20 cellular contexts compared by ENCODE assay signal in genomic region chr3:122481390-122481789, GRCh38. TPM values are rescaled to one million over a fixed set of nuclear protein-coding genes. Genes with fewer than 3 reads are reported as not detected.
DNase-seq lines count a peak whose midpoint lies in the region; ATAC-seq and TF ChIP-seq lines count a peak whose summit lies in the region.
"Had no signal": no experiment of that assay in that cellular context is flagged by ENCODE, and none has a peak within 500 bp of the region (broad histone marks: within the 10 kb centered on the region; RNA-seq: fewer than 3 reads in every experiment).

No MANE protein-coding gene starts in this region.

- no peak overlapping the region for H3K27ac Mint-ChIP-seq in activated T-helper 17 cell treated with anti-CD3 and anti-CD28 coated beads, Interleukin-2, amount 50 U/mL, for 72 hours
- H3K27ac Mint-ChIP-seq in stimulated activated effector memory CD8-positive, alpha-beta T cell treated with anti-CD3 and anti-CD28 coated beads, Interleukin-12 subunit alpha, Interleukin-12 subunit beta, amount 100 ng/mL, for 72 hours: no peak overlapping the region
- H3K27ac Mint-ChIP-seq: IgD-negative memory B cell had no signal

- no peak overlapping the region for H3K4me3 ChIP-seq in GM12865 (ENCODE audit: low read depth, low read length)
- H3K4me3 ChIP-seq: A549 had no signal

- H3K4me3 Mint-ChIP-seq in activated T-cell treated with anti-CD3 and anti-CD28 coated beads, Interleukin-2, amount 50 U/mL, for 4 hours: no peak overlapping the region
- no peak overlapping the region for H3K4me3 Mint-ChIP-seq in activated T-helper 17 cell treated with anti-CD3 and anti-CD28 coated beads, Interleukin-2, amount 50 U/mL, for 72 hours
- H3K4me3 Mint-ChIP-seq in stimulated activated effector memory CD8-positive, alpha-beta T cell treated with anti-CD3 and anti-CD28 coated beads, Interleukin-12 subunit alpha, Interleukin-12 subunit beta, amount 100 ng/mL, for 72 hours: no peak overlapping the region
- H3K4me3 Mint-ChIP-seq: HFFc6, IgD-negative memory B cell had no signal

- H3K4me1 Mint-ChIP-seq in activated T-cell treated with anti-CD3 and anti-CD28 coated beads, Interleukin-2, amount 50 U/mL, for 4 hours (ENCODE audit: low read depth): peaks cover 46% of the 10 kb centered on the region
- peaks cover 23% of the 10 kb centered on the region for H3K4me1 Mint-ChIP-seq in activated T-helper 17 cell treated with anti-CD3 and anti-CD28 coated beads, Interleukin-2, amount 50 U/mL, for 72 hours
- peaks cover 44% of the 10 kb centered on the region for H3K4me1 Mint-ChIP-seq in stimulated activated effector memory CD8-positive, alpha-beta T cell treated with anti-CD3 and anti-CD28 coated beads, Interleukin-12 subunit alpha, Interleukin-12 subunit beta, amount 100 ng/mL, for 72 hours

- H3K27me3 Mint-ChIP-seq in activated T-cell treated with anti-CD3 and anti-CD28 coated beads, Interleukin-2, amount 50 U/mL, for 4 hours (ENCODE audit: low read depth): no peaks in the 10 kb centered on the region
- H3K27me3 Mint-ChIP-seq in activated T-helper 17 cell treated with anti-CD3 and anti-CD28 coated beads, Interleukin-2, amount 50 U/mL, for 72 hours: no peaks in the 10 kb centered on the region
- H3K27me3 Mint-ChIP-seq: IgD-negative memory B cell had no signal

- H3K9me3 Mint-ChIP-seq in activated T-cell treated with anti-CD3 and anti-CD28 coated beads, Interleukin-2, amount 50 U/mL, for 4 hours: no peaks in the 10 kb centered on the region
- no peaks in the 10 kb centered on the region for H3K9me3 Mint-ChIP-seq in activated T-helper 17 cell treated with anti-CD3 and anti-CD28 coated beads, Interleukin-2, amount 50 U/mL, for 72 hours
- no peaks in the 10 kb centered on the region for H3K9me3 Mint-ChIP-seq in stimulated activated effector memory CD8-positive, alpha-beta T cell treated with anti-CD3 and anti-CD28 coated beads, Interleukin-12 subunit alpha, Interleukin-12 subunit beta, amount 100 ng/mL, for 72 hours
- H3K9me3 Mint-ChIP-seq: HFFc6, IgD-negative memory B cell had no signal

- no peak for TF ChIP-seq CTCF in GM12865 (IDR thresholded peaks at IDR 0.05; ENCODE audit: insufficient read depth, low read depth, low read length, missing control alignments)

- DNase-seq in activated T-cell treated with anti-CD3 and anti-CD28 coated beads, Interleukin-2, amount 50 U/mL, for 4 hours: no peak
- DNase-seq in activated T-cell treated with anti-CD3 and anti-CD28 coated beads for 4 hours: no peak
- peak; percentile 32 for DNase-seq in GM12865 (ENCODE audit: low read depth)
- DNase-seq in stimulated activated effector memory CD8-positive, alpha-beta T cell treated with anti-CD3 and anti-CD28 coated beads, Interleukin-12 subunit alpha, Interleukin-12 subunit beta, amount 100 ng/mL, for 72 hours (ENCODE audit: low spot score in 2 of 2): no peak
- DNase-seq in cerebellum (ENCODE audit: low spot score): no peak
- DNase-seq: DMS 273 treated with DMSO at 0.1 percent for 48 hours, GDM1, HFFc6, Kasumi-1, NCI-H1105 treated with DMSO at 0.1 percent for 48 hours, NCI-H1694 treated with DMSO at 0.1 percent for 48 hours, NCI-H2107, NCI-H2227 treated with DMSO at 0.1 percent for 48 hours, NCI-H524 had no signal

- peaks cover 16% of the 10 kb centered on the region for H3K36me3 Mint-ChIP-seq in activated T-cell treated with anti-CD3 and anti-CD28 coated beads, Interleukin-2, amount 50 U/mL, for 4 hours (ENCODE audit: insufficient read depth)
- peaks cover 21% of the 10 kb centered on the region for H3K36me3 Mint-ChIP-seq in activated T-helper 17 cell treated with anti-CD3 and anti-CD28 coated beads, Interleukin-2, amount 50 U/mL, for 72 hours (ENCODE audit: low read depth)
- H3K36me3 Mint-ChIP-seq in stimulated activated effector memory CD8-positive, alpha-beta T cell treated with anti-CD3 and anti-CD28 coated beads, Interleukin-12 subunit alpha, Interleukin-12 subunit beta, amount 100 ng/mL, for 72 hours: peaks cover 7% of the 10 kb centered on the region

- peak; percentile 51 to 64 for ATAC-seq in activated T-cell treated with anti-CD3 and anti-CD28 coated beads, Interleukin-2, amount 50 U/mL, for 4 hours
- peak; percentile 41 for ATAC-seq in activated T-helper 17 cell treated with anti-CD3 and anti-CD28 coated beads, Interleukin-2, amount 50 U/mL, for 72 hours (replicated peaks)
- peak; percentile 87 for ATAC-seq in stimulated activated effector memory CD8-positive, alpha-beta T cell treated with anti-CD3 and anti-CD28 coated beads, Interleukin-12 subunit alpha, Interleukin-12 subunit beta, amount 100 ng/mL, for 72 hours
- ATAC-seq in GM19463 (IDR thresholded peaks at IDR 0.05; ENCODE audit: unreplicated experiment) (no peak), HG02759 (IDR thresholded peaks at IDR 0.05; ENCODE audit: unreplicated experiment) (no peak)
- ATAC-seq: A549, Panc1 had no signal

RNA-seq across cellular contexts. Expression of gene KPNA1, which starts 33.3 kb away (rescaled TPM):
- total RNA-seq in activated T-cell treated with anti-CD3 and anti-CD28 coated beads, Interleukin-2, amount 50 U/mL, for 4 hours: 10 to 100 TPM; 56.4 to 61.2 (median 61.2) TPM
- total RNA-seq in activated T-helper 17 cell treated with anti-CD3 and anti-CD28 coated beads, Interleukin-2, amount 50 U/mL, for 72 hours: 10 to 100 TPM; 29.2 to 47.9 TPM
- total RNA-seq in cerebellum: 43.9 TPM

Comparison
In these comparisons a context has a peak if more than half of its experiments do, and no peak if none do; other contexts are left out.
1. ATAC-seq: peak in activated T-cell treated with anti-CD3 and anti-CD28 coated beads, Interleukin-2, amount 50 U/mL, for 4 hours (2 of 2), activated T-helper 17 cell treated with anti-CD3 and anti-CD28 coated beads, Interleukin-2, amount 50 U/mL, for 72 hours (single experiment) and stimulated activated effector memory CD8-positive, alpha-beta T cell treated with anti-CD3 and anti-CD28 coated beads, Interleukin-12 subunit alpha, Interleukin-12 subunit beta, amount 100 ng/mL, for 72 hours (single experiment); none in GM19463 (single experiment) and HG02759 (single experiment).